ENCODE assay signal across 21 cellular contexts in genomic region chr16:46803373-46803772, GRCh38. TPM values are rescaled to one million over a fixed set of nuclear protein-coding genes. Genes with fewer than 3 reads are reported as not detected.
"Had no signal": no experiment of that assay in that cellular context is flagged by ENCODE, and none has a peak within 500 bp of the region (broad histone marks: within the 10 kb centered on the region; RNA-seq: fewer than 3 reads in every experiment).

No MANE protein-coding gene starts in this region.

- H3K4me3 ChIP-seq: body of pancreas, colonic mucosa, esophagus muscularis mucosa, heart right ventricle, sigmoid colon, thoracic aorta, upper lobe of right lung had no signal

- H3K9me3 Mint-ChIP-seq: activated naive CD8-positive, alpha-beta T cell treated with anti-CD3 and anti-CD28 coated beads, Interleukin-2, amount 10 ng/mL, durations not matched to agents 7 days and 5 days; activated T-helper 17 cell treated with anti-CD3 and anti-CD28 coated beads, Interleukin-2, amount 50 U/mL, for 72 hours; central memory CD8-positive, alpha-beta T cell; immature natural killer cell; memory B cell; naive thymus-derived CD8-positive, alpha-beta T cell; stimulated activated effector memory CD8-positive, alpha-beta T cell treated with anti-CD3 and anti-CD28 coated beads, Interleukin-12 subunit alpha, Interleukin-12 subunit beta, amount 100 ng/mL, for 72 hours had no signal

- H3K36me3 ChIP-seq: colonic mucosa, neutrophil, thoracic aorta had no signal

- H3K9ac ChIP-seq: parathyroid adenoma had no signal

- H3K4me3 Mint-ChIP-seq: activated naive CD8-positive, alpha-beta T cell treated with anti-CD3 and anti-CD28 coated beads, Interleukin-2, amount 10 ng/mL, durations not matched to agents 7 days and 5 days; activated T-helper 17 cell treated with anti-CD3 and anti-CD28 coated beads, Interleukin-2, amount 50 U/mL, for 72 hours; central memory CD8-positive, alpha-beta T cell; immature natural killer cell; memory B cell; naive thymus-derived CD8-positive, alpha-beta T cell; stimulated activated effector memory CD8-positive, alpha-beta T cell treated with anti-CD3 and anti-CD28 coated beads, Interleukin-12 subunit alpha, Interleukin-12 subunit beta, amount 100 ng/mL, for 72 hours had no signal

- DNase-seq: activated CD4-positive, alpha-beta T cell treated with anti-CD3 and anti-CD28 coated beads, Interleukin-2, amount 50 U/mL, for 1 hour; activated naive CD4-positive, alpha-beta T cell treated with Interleukin-2 at 50 U/mL for 16 hours; activated naive CD8-positive, alpha-beta T cell treated with anti-CD3 and anti-CD28 coated beads, Interleukin-2, amount 10 ng/mL, durations not matched to agents 7 days and 5 days; body of pancreas; colonic mucosa; heart right ventricle; immature natural killer cell; naive thymus-derived CD8-positive, alpha-beta T cell; sigmoid colon; stimulated activated CD4-positive, alpha-beta T cell treated with anti-CD3 and anti-CD28 coated beads, Interleukin-4, amount 100 ng/mL, for 24 hours; upper lobe of right lung had no signal

- H3K27me3 ChIP-seq: body of pancreas, colonic mucosa, esophagus muscularis mucosa, heart right ventricle, neutrophil, sigmoid colon, upper lobe of right lung had no signal

- H3K27ac Mint-ChIP-seq: activated naive CD8-positive, alpha-beta T cell treated with anti-CD3 and anti-CD28 coated beads, Interleukin-2, amount 10 ng/mL, durations not matched to agents 7 days and 5 days; activated T-helper 17 cell treated with anti-CD3 and anti-CD28 coated beads, Interleukin-2, amount 50 U/mL, for 72 hours; stimulated activated effector memory CD8-positive, alpha-beta T cell treated with anti-CD3 and anti-CD28 coated beads, Interleukin-12 subunit alpha, Interleukin-12 subunit beta, amount 100 ng/mL, for 72 hours had no signal

- H3K4me1 Mint-ChIP-seq: immature natural killer cell, memory B cell had no signal

- ATAC-seq: activated CD4-positive, CD25-positive, alpha-beta regulatory T cell treated with anti-CD3 and anti-CD28 coated beads, Interleukin-2, amount 50 U/mL, for 24 hours; activated T-helper 17 cell treated with anti-CD3 and anti-CD28 coated beads, Interleukin-2, amount 50 U/mL, for 72 hours; body of pancreas; heart right ventricle; naive thymus-derived CD8-positive, alpha-beta T cell; stimulated activated effector memory CD8-positive, alpha-beta T cell treated with anti-CD3 and anti-CD28 coated beads, Interleukin-12 subunit alpha, Interleukin-12 subunit beta, amount 100 ng/mL, for 72 hours; upper lobe of right lung had no signal

- H3K4me1 ChIP-seq: body of pancreas, colonic mucosa, esophagus muscularis mucosa, heart right ventricle, sigmoid colon, upper lobe of right lung had no signal

- H3K9me3 ChIP-seq: body of pancreas, colonic mucosa, esophagus muscularis mucosa, heart right ventricle, neutrophil, sigmoid colon, thoracic aorta, upper lobe of right lung had no signal

- H3K27ac ChIP-seq: body of pancreas, colonic mucosa, esophagus muscularis mucosa, heart right ventricle, neutrophil, parathyroid adenoma, sigmoid colon, thoracic aorta, upper lobe of right lung had no signal

- H3K27me3 Mint-ChIP-seq: activated naive CD8-positive, alpha-beta T cell treated with anti-CD3 and anti-CD28 coated beads, Interleukin-2, amount 10 ng/mL, durations not matched to agents 7 days and 5 days; activated T-helper 17 cell treated with anti-CD3 and anti-CD28 coated beads, Interleukin-2, amount 50 U/mL, for 72 hours; central memory CD8-positive, alpha-beta T cell; memory B cell; naive thymus-derived CD8-positive, alpha-beta T cell had no signal

- H2AFZ ChIP-seq: parathyroid adenoma had no signal

RNA-seq across cellular contexts. Expression of gene MYLK3, which starts 55.2 kb away (rescaled TPM):
- total RNA-seq: endothelial cell of umbilical vein had no signal
- polyA plus RNA-seq: endothelial cell of umbilical vein; immature natural killer cell; naive thymus-derived CD8-positive, alpha-beta T cell had no signal
